ENCODE assay signal across 14 cellular contexts in the genomic region with DNA sequence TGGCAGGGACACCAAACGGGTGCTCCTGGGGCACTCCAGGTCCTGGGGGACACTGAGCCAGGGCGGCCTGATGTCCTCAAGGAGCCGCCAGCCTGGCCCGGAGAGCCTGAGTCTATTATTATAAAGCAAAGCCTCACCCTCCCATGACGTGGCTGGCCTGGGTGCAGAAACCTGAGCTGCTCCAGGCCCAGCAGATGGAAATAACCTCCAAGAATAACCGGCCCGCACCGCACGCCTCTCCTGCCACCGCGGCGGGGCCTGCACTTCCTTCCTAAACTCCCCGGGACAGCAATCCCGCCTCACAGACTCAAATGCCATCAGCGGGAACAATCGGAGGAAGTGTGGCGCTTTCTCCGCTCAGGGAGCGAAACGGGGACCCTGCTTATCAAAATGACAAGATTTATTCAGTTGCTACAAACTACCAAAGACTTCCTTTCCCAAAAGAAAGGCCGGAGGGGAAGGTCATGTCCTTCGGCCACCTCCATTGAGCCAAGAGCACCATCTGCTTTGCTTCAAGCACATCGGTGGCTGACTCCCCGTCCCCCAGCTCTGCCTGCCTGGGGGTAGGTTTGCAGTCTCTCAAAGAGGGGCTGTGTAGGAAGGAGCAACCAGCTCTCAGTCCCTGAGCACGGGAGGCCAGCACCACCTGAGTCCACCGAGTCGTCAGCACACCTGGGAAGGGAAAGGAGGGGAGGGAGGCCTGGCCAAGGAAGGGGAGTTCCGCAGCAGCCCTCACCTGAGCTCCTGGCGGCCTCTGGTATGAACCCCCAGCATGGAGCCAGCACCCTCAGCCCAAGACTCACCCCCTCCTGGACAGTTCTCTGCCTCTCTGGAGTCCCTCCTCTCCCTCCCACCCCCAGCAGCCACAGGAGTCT.
DNase-seq lines count a peak whose midpoint lies in the region; ATAC-seq and TF ChIP-seq lines count a peak whose summit lies in the region.
"Had no signal": no experiment of that assay in that cellular context is flagged by ENCODE, and none has a peak within 500 bp of the region (broad histone marks: within the 10 kb centered on the region; RNA-seq: fewer than 3 reads in every experiment).

No MANE protein-coding gene starts in this region.

- peak overlapping the region; percentile 35; the same call in 1 of the 2 replicates for H3K9ac ChIP-seq in iPS-20b (ENCODE audit: low read depth, low read length)

- ATAC-seq in psoas muscle (peak; percentile 83 to 88 (median 86)), HG02642 (IDR thresholded peaks at IDR 0.05; ENCODE audit: poor library complexity, unreplicated experiment) (no peak)

- H3K27me3 ChIP-seq in iPS-20b (ENCODE audit: insufficient read depth, low read length) (peaks cover 38% of the 10 kb centered on the region), psoas muscle (ENCODE audit: insufficient read depth in 3 of 3, low read length in 2 of 3) (no peaks in the 10 kb centered on the region), WERI-Rb-1 (ENCODE audit: insufficient read depth, low read depth, severe bottlenecking) (no peaks in the 10 kb centered on the region)

- TF ChIP-seq CTCF in psoas muscle (IDR thresholded peaks at IDR 0.05): no peak
- no peak for TF ChIP-seq CTCF in WERI-Rb-1 (IDR thresholded peaks at IDR 0.05; ENCODE audit: low read depth, low read length)

- DNase-seq in activated effector memory CD4-positive, alpha-beta T cell treated with anti-CD3 and anti-CD28 coated beads, Interleukin-2, amount 50 U/mL, for 16 hours: peak; percentile 38
- DNase-seq in activated effector memory CD4-positive, alpha-beta T cell treated with Interleukin-2 at 50 U/mL for 16 hours: no peak
- DNase-seq in psoas muscle: peak; percentile 81 to 95
- DNase-seq in activated CD4-positive, CD25-positive, alpha-beta regulatory T cell (lab: John Stamatoyannopoulos, UW): no peak
- no peak for DNase-seq in NCI-H2227 (lab: John Stamatoyannopoulos, UW; ENCODE audit: unreplicated experiment)
- DNase-seq in WERI-Rb-1: no peak
- DNase-seq: activated CD4-positive, alpha-beta memory T cell treated with anti-CD3 and anti-CD28 coated beads for 36 hours; DMS53; NCI-H1417; stimulated activated CD4-positive, alpha-beta T cell treated with anti-CD3 and anti-CD28 coated beads, Interleukin-15, amount 100 ng/mL, for 24 hours; stimulated activated naive CD4-positive, alpha-beta T cell had no signal

- H3K36me3 ChIP-seq in iPS-20b (ENCODE audit: insufficient read depth, low read depth, low read length): no peaks in the 10 kb centered on the region
- H3K36me3 ChIP-seq in psoas muscle (ENCODE audit: insufficient read depth in 1 of 2, low read depth in 1 of 2): no peaks in the 10 kb centered on the region
- no peaks in the 10 kb centered on the region for H3K36me3 ChIP-seq in WERI-Rb-1

- WGBS in psoas muscle, 3 donors: 18 to 33% (median 22%) methylated on average over 25 to 29 of the region's 29 CpGs

- H3K27ac ChIP-seq in iPS-20b (ENCODE audit: low read length): no peak overlapping the region
- H3K27ac ChIP-seq in psoas muscle: peak overlapping the region; percentile 94
- H3K27ac ChIP-seq in WERI-Rb-1: no peak overlapping the region
- H3K27ac ChIP-seq: 22Rv1 had no signal

- no peaks in the 10 kb centered on the region for H3K9me3 ChIP-seq in iPS-20b (ENCODE audit: insufficient read depth, low read depth, low read length)
- no peaks in the 10 kb centered on the region for H3K9me3 ChIP-seq in psoas muscle
- H3K9me3 ChIP-seq in WERI-Rb-1 (ENCODE audit: severe bottlenecking): no peaks in the 10 kb centered on the region

- peaks cover 15% of the 10 kb centered on the region for H3K4me1 ChIP-seq in iPS-20b (ENCODE audit: insufficient read depth, low read length)
- peaks cover 69% of the 10 kb centered on the region for H3K4me1 ChIP-seq in psoas muscle

- no peak overlapping the region for H3K4me3 ChIP-seq in iPS-20b (ENCODE audit: low read length)
- H3K4me3 ChIP-seq in psoas muscle: peak overlapping the region; percentile 42
- no peak overlapping the region for H3K4me3 ChIP-seq in WERI-Rb-1 (ENCODE audit: low read depth, low read length)

- intact Hi-C loops in psoas muscle (cut with DNase I): loop anchor here (2.0 to 10.0 kb wide), 7 partner anchors 76 to 773 kb away; a partner anchor contains a TSS

Comparison
In these comparisons a context has a peak if more than half of its experiments do, and no peak if none do; other contexts are left out.
1. DNase-seq: peak in activated effector memory CD4-positive, alpha-beta T cell treated with anti-CD3 and anti-CD28 coated beads, Interleukin-2, amount 50 U/mL, for 16 hours (single experiment) and psoas muscle (2 of 2); none in activated effector memory CD4-positive, alpha-beta T cell treated with Interleukin-2 at 50 U/mL for 16 hours (single experiment), activated CD4-positive, CD25-positive, alpha-beta regulatory T cell (0 of 4), NCI-H2227 (single experiment) and WERI-Rb-1 (single experiment).